2 cellular contexts compared by ENCODE assay signal in the genomic region with DNA sequence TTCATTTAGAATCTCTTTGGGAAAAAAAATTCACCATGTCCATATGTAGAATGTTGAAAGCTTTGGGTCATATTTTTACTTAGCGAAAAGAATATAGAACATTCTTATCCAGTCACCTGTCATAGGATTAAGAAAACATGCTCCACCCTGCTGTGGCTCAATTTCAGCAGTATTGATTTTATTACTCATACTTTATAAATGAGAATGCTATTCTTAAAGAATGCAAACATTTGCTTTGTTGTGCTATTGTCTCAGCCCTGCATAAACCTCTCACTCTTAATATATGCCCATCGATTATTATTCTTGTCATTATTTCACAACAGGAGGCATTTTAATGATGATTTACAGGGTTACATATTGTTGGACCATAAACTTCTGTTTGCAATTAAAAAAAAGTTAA.
TF ChIP-seq lines count a peak whose summit lies in the region.

No MANE protein-coding gene starts in this region.

TF ChIP-seq in A549, 52 proteins besides CTCF, POLR2A, EP300 and RAD21 (continued from another document and continues in another):
- TF ChIP-seq, protein P1, sequence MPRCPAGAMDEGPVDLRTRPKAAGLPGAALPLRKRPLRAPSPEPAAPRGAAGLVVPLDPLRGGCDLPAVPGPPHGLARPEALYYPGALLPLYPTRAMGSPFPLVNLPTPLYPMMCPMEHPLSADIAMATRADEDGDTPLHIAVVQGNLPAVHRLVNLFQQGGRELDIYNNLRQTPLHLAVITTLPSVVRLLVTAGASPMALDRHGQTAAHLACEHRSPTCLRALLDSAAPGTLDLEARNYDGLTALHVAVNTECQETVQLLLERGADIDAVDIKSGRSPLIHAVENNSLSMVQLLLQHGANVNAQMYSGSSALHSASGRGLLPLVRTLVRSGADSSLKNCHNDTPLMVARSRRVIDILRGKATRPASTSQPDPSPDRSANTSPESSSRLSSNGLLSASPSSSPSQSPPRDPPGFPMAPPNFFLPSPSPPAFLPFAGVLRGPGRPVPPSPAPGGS (IDR thresholded peaks at IDR 0.05): peak; percentile 38; the same call in 1 of the 3 replicates
- no peak for TF ChIP-seq ZNF302 (CRISPR knock-in tag; IDR thresholded peaks at IDR 0.05)
- TF ChIP-seq TP53 (CRISPR knock-in tag; IDR thresholded peaks at IDR 0.05): no peak
- TF ChIP-seq NR3C1 (IDR thresholded peaks at IDR 0.05): no peak
- no peak for TF ChIP-seq EHMT2 (IDR thresholded peaks at IDR 0.05; ENCODE audit: low read depth)
- TF ChIP-seq CEBPB (IDR thresholded peaks at IDR 0.05): peak; percentile 78 to 84
- TF ChIP-seq NPAS2 (CRISPR knock-in tag; IDR thresholded peaks at IDR 0.05; ENCODE audit: borderline replicate concordance): no peak
- no peak for TF ChIP-seq BHLHE40 (IDR thresholded peaks at IDR 0.05; ENCODE audit: low read depth, low read length)
- TF ChIP-seq, protein P2, sequence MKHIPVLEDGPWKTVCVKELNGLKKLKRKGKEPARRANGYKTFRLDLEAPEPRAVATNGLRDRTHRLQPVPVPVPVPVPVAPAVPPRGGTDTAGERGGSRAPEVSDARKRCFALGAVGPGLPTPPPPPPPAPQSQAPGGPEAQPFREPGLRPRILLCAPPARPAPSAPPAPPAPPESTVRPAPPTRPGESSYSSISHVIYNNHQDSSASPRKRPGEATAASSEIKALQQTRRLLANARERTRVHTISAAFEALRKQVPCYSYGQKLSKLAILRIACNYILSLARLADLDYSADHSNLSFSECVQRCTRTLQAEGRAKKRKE (CRISPR knock-in tag; IDR thresholded peaks at IDR 0.05; ENCODE audit: low read depth): no peak
- TF ChIP-seq SMC3 (IDR thresholded peaks at IDR 0.05): no peak
- TF ChIP-seq HOXA7 (CRISPR knock-in tag; IDR thresholded peaks at IDR 0.05): no peak
- peak; percentile 84 for TF ChIP-seq GATA3 (IDR thresholded peaks at IDR 0.05; ENCODE audit: borderline replicate concordance)
- TF ChIP-seq POLR2AphosphoS2 (conservative IDR thresholded peaks at IDR 0.05; ENCODE audit: low read length): no peak
- TF ChIP-seq RNF2 (IDR thresholded peaks at IDR 0.05; ENCODE audit: borderline replicate concordance, low read depth): no peak
- TF ChIP-seq, protein P3, sequence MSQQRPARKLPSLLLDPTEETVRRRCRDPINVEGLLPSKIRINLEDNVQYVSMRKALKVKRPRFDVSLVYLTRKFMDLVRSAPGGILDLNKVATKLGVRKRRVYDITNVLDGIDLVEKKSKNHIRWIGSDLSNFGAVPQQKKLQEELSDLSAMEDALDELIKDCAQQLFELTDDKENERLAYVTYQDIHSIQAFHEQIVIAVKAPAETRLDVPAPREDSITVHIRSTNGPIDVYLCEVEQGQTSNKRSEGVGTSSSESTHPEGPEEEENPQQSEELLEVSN (IDR thresholded peaks at IDR 0.05; ENCODE audit: borderline replicate concordance, low read depth): no peak
- TF ChIP-seq, protein P4, sequence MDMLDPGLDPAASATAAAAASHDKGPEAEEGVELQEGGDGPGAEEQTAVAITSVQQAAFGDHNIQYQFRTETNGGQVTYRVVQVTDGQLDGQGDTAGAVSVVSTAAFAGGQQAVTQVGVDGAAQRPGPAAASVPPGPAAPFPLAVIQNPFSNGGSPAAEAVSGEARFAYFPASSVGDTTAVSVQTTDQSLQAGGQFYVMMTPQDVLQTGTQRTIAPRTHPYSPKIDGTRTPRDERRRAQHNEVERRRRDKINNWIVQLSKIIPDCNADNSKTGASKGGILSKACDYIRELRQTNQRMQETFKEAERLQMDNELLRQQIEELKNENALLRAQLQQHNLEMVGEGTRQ (IDR thresholded peaks at IDR 0.05): no peak
- TF ChIP-seq CHD2 (IDR thresholded peaks at IDR 0.05; ENCODE audit: low read length, partially characterized antibody): no peak
- no peak for TF ChIP-seq CBX8 (IDR thresholded peaks at IDR 0.05)
- no peak for TF ChIP-seq ESRRA (IDR thresholded peaks at IDR 0.05; ENCODE audit: borderline replicate concordance, low read length)
- no peak for TF ChIP-seq RCOR1 (IDR thresholded peaks at IDR 0.05; ENCODE audit: low read depth, low read length)
- TF ChIP-seq, protein P5, sequence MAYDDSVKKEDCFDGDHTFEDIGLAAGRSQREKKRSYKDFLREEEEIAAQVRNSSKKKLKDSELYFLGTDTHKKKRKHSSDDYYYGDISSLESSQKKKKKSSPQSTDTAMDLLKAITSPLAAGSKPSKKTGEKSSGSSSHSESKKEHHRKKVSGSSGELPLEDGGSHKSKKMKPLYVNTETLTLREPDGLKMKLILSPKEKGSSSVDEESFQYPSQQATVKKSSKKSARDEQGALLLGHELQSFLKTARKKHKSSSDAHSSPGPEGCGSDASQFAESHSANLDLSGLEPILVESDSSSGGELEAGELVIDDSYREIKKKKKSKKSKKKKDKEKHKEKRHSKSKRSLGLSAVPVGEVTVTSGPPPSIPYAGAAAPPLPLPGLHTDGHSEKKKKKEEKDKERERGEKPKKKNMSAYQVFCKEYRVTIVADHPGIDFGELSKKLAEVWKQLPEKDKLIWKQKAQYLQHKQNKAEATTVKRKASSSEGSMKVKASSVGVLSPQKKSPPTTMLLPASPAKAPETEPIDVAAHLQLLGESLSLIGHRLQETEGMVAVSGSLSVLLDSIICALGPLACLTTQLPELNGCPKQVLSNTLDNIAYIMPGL (CRISPR knock-in tag; IDR thresholded peaks at IDR 0.05; ENCODE audit: borderline replicate concordance): no peak
- TF ChIP-seq JUN (IDR thresholded peaks at IDR 0.05): peak in 1 of 2 experiments; percentile 68; a peak in 2 of 5 replicates
- peak; percentile 85 for TF ChIP-seq JUNB (IDR thresholded peaks at IDR 0.05)
- TF ChIP-seq PHF8 (IDR thresholded peaks at IDR 0.05; ENCODE audit: borderline replicate concordance, low read depth): no peak
- TF ChIP-seq TFCP2L1 (CRISPR knock-in tag; IDR thresholded peaks at IDR 0.05): no peak
- TF ChIP-seq, protein P6, sequence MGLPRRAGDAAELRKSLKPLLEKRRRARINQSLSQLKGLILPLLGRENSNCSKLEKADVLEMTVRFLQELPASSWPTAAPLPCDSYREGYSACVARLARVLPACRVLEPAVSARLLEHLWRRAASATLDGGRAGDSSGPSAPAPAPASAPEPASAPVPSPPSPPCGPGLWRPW (IDR thresholded peaks at IDR 0.05): no peak

TF ChIP-seq in neural cell, 6 proteins besides CTCF, POLR2A, EP300 and RAD21 (continued from another document):
- TF ChIP-seq, protein P7, sequence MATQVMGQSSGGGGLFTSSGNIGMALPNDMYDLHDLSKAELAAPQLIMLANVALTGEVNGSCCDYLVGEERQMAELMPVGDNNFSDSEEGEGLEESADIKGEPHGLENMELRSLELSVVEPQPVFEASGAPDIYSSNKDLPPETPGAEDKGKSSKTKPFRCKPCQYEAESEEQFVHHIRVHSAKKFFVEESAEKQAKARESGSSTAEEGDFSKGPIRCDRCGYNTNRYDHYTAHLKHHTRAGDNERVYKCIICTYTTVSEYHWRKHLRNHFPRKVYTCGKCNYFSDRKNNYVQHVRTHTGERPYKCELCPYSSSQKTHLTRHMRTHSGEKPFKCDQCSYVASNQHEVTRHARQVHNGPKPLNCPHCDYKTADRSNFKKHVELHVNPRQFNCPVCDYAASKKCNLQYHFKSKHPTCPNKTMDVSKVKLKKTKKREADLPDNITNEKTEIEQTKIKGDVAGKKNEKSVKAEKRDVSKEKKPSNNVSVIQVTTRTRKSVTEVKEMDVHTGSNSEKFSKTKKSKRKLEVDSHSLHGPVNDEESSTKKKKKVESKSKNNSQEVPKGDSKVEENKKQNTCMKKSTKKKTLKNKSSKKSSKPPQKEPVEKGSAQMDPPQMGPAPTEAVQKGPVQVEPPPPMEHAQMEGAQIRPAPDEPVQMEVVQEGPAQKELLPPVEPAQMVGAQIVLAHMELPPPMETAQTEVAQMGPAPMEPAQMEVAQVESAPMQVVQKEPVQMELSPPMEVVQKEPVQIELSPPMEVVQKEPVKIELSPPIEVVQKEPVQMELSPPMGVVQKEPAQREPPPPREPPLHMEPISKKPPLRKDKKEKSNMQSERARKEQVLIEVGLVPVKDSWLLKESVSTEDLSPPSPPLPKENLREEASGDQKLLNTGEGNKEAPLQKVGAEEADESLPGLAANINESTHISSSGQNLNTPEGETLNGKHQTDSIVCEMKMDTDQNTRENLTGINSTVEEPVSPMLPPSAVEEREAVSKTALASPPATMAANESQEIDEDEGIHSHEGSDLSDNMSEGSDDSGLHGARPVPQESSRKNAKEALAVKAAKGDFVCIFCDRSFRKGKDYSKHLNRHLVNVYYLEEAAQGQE (IDR thresholded peaks at IDR 0.05; ENCODE audit: borderline replicate concordance): no peak
- no peak for TF ChIP-seq MXI1 (conservative IDR thresholded peaks at IDR 0.05; ENCODE audit: poor library complexity, severe bottlenecking)
- no peak for TF ChIP-seq SMC3 (conservative IDR thresholded peaks at IDR 0.05; ENCODE audit: poor library complexity)
- TF ChIP-seq EZH2 (IDR thresholded peaks at IDR 0.05; ENCODE audit: borderline replicate concordance, insufficient read depth, low read length, poor library complexity, severe bottlenecking): no peak
